Comparison of ENCODE assay signal across 10 cellular contexts in the genomic region with DNA sequence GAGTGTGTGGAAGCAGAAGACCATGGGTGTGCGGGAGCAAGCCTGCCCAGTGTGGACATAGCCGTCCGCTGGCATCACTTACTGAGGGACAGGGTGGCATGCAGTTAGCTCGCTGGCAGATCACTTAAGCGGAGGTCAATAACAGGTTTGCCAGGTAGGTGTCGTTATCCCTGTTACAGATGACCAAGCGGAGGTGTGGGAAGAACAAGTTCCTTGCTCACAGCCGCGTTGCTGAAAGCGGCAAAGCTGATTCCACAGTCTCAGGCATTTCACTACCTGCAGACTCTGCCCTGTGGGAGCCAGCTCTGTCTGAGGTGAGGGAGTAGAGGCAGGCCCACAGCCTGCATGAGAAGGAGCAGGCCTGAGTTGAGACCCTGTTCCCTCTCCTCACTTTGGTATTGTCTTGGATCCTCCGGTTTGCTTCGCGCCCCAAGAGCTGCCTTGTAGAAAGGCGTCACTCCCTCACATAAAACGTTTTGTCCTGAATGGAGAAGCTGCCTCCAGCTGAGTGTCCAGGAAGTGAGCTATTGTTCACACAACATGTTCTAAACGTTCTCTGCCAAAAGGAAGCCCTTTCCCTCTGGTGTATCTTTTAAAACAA.
DNase-seq lines count a peak whose midpoint lies in the region; ATAC-seq and TF ChIP-seq lines count a peak whose summit lies in the region.
"Had no signal": no experiment of that assay in that cellular context is flagged by ENCODE, and none has a peak within 500 bp of the region (broad histone marks: within the 10 kb centered on the region; RNA-seq: fewer than 3 reads in every experiment).

No MANE protein-coding gene starts in this region.

- H3K9ac ChIP-seq in GM23248 = 0 out of 2 replicates have a peak overlapping the region, but pooled peaks have one; percentile 30

- H3F3A ChIP-seq in GM23248 (ENCODE audit: insufficient read depth) = peaks cover 41% of the 10 kb centered on the region

- H3K27me3 ChIP-seq in GM23248 (replicated peaks; ENCODE audit: insufficient read depth) = no peaks in the 10 kb centered on the region
- no peaks in the 10 kb centered on the region for H3K27me3 ChIP-seq in RWPE2 (ENCODE audit: insufficient read depth, poor library complexity, severe bottlenecking)
- no peaks in the 10 kb centered on the region for H3K27me3 ChIP-seq in WERI-Rb-1 (ENCODE audit: insufficient read depth, low read depth, severe bottlenecking)

- H3K4me2 ChIP-seq in GM23248 (ENCODE audit: unreplicated experiment) = peak overlapping the region; percentile 26

- H3K9me3 ChIP-seq in GM23248 (ENCODE audit: low read depth) (no peaks in the 10 kb centered on the region), RWPE2 (ENCODE audit: severe bottlenecking) (no peaks in the 10 kb centered on the region), WERI-Rb-1 (ENCODE audit: severe bottlenecking) (no peaks in the 10 kb centered on the region)

- peak overlapping the region; percentile 46; the same call in 1 of the 2 replicates for H2AFZ ChIP-seq in GM23248

- H3K27ac ChIP-seq in GM23248 = peak overlapping the region; percentile 58
- H3K27ac ChIP-seq in RWPE2 (ENCODE audit: poor library complexity, severe bottlenecking) = no peak overlapping the region
- H3K27ac ChIP-seq in WERI-Rb-1 = no peak overlapping the region; the same call in 1 of the 2 replicates

- H3K27me3 Mint-ChIP-seq in naive thymus-derived CD8-positive, alpha-beta T cell = no peaks in the 10 kb centered on the region
- H3K27me3 Mint-ChIP-seq in stimulated activated naive B cell treated with anti-CD40 and anti-IgM and Interleukin-4, amounts not matched to agents 10 μg/mL and 1 μg/mL and 100 μg/mL, for 72 hours = no peaks in the 10 kb centered on the region
- H3K27me3 Mint-ChIP-seq: IgD-negative memory B cell had no signal

- H3K36me3 ChIP-seq in GM23248 (ENCODE audit: low read depth) (no peaks in the 10 kb centered on the region), RWPE2 (ENCODE audit: low read depth) (0 out of 2 replicates have a peak, but pooled peaks cover 2% of the 10 kb centered on the region), WERI-Rb-1 (peaks cover 15% of the 10 kb centered on the region)

- H3K4me3 ChIP-seq in GM23248 (no peak overlapping the region), RWPE2 (ENCODE audit: severe bottlenecking) (no peak overlapping the region), WERI-Rb-1 (ENCODE audit: low read depth, low read length) (no peak overlapping the region)

- H3K4me1 Mint-ChIP-seq in naive thymus-derived CD8-positive, alpha-beta T cell = peaks cover 6 to 27% (median 9%) of the 10 kb centered on the region in 4 donors
- H3K4me1 Mint-ChIP-seq in stimulated activated naive B cell treated with anti-CD40 and anti-IgM and Interleukin-4, amounts not matched to agents 10 μg/mL and 1 μg/mL and 100 μg/mL, for 72 hours = peaks cover 15 to 23% of the 10 kb centered on the region in 2 donors

- H3K4me1 ChIP-seq in GM23248 (ENCODE audit: insufficient read depth) (peaks cover 42% of the 10 kb centered on the region), RWPE2 (ENCODE audit: insufficient read depth, poor library complexity, severe bottlenecking) (peaks cover 8% of the 10 kb centered on the region)

- H3K79me2 ChIP-seq in GM23248 (ENCODE audit: insufficient read depth) = no peaks in the 10 kb centered on the region

- no peaks in the 10 kb centered on the region for H3K9me3 Mint-ChIP-seq in naive thymus-derived CD8-positive, alpha-beta T cell
- H3K9me3 Mint-ChIP-seq in stimulated activated naive B cell treated with anti-CD40 and anti-IgM and Interleukin-4, amounts not matched to agents 10 μg/mL and 1 μg/mL and 100 μg/mL, for 72 hours = no peaks in the 10 kb centered on the region
- H3K9me3 Mint-ChIP-seq: IgD-negative memory B cell had no signal

- peak overlapping the region in 1 of 10 donors; percentile 51 for H3K27ac Mint-ChIP-seq in naive thymus-derived CD8-positive, alpha-beta T cell
- no peak overlapping the region for H3K27ac Mint-ChIP-seq in stimulated activated naive B cell treated with anti-CD40 and anti-IgM and Interleukin-4, amounts not matched to agents 10 μg/mL and 1 μg/mL and 100 μg/mL, for 72 hours
- H3K27ac Mint-ChIP-seq: IgD-negative memory B cell had no signal

- H3K9me2 ChIP-seq in GM23248 (ENCODE audit: insufficient read depth) = no peaks in the 10 kb centered on the region

- WGBS in GM23248 (ENCODE audit: low coverage in 1 of 2, low lambda C conversion rate in 2 of 2, missing lambda C conversion rate in 2 of 2), 2 experiments = 66 to 70% methylated on average over 16 of the region's 16 CpGs

- H3K36me3 Mint-ChIP-seq in naive thymus-derived CD8-positive, alpha-beta T cell = peaks cover 0 to 15% (median 8%) of the 10 kb centered on the region in 3 donors
- H3K36me3 Mint-ChIP-seq in stimulated activated naive B cell treated with anti-CD40 and anti-IgM and Interleukin-4, amounts not matched to agents 10 μg/mL and 1 μg/mL and 100 μg/mL, for 72 hours = peaks cover 13 to 15% of the 10 kb centered on the region in 2 donors

- POLR2A ChIA-PET in naive thymus-derived CD8-positive, alpha-beta T cell (lab: Charles Lee) = no interaction called here

- no peaks in the 10 kb centered on the region for H4K20me1 ChIP-seq in GM23248 (ENCODE audit: insufficient read depth)

- no peak overlapping the region for H3K4me3 Mint-ChIP-seq in naive thymus-derived CD8-positive, alpha-beta T cell
- H3K4me3 Mint-ChIP-seq in stimulated activated naive B cell treated with anti-CD40 and anti-IgM and Interleukin-4, amounts not matched to agents 10 μg/mL and 1 μg/mL and 100 μg/mL, for 72 hours = no peak overlapping the region
- H3K4me3 Mint-ChIP-seq: IgD-negative memory B cell had no signal

- intact Hi-C loops in Right ventricle myocardium superior (cut with DNase I) (no loop called here), sciatic nerve (cut with DNase I) (no loop called here)

- TF ChIP-seq CTCF in RWPE2 (IDR thresholded peaks at IDR 0.05; ENCODE audit: poor library complexity, severe bottlenecking) (no peak), WERI-Rb-1 (IDR thresholded peaks at IDR 0.05; ENCODE audit: low read depth, low read length) (no peak)

- ATAC-seq in RWPE2 (ENCODE audit: low read depth) (0 out of 3 replicates have a peak, but pooled peaks have one; percentile 33), Right ventricle myocardium superior (ENCODE audit: poor library complexity) (peak; percentile 45), sciatic nerve (peak; percentile 53)
- ATAC-seq in naive thymus-derived CD8-positive, alpha-beta T cell = no peak
- ATAC-seq in stimulated activated naive B cell treated with anti-CD40 and anti-IgM and Interleukin-4, amounts not matched to agents 10 μg/mL and 1 μg/mL and 100 μg/mL, for 72 hours (replicated peaks) = no peak

- DNase-seq in GM23248 = peak; percentile 57
- DNase-seq in RWPE2 (ENCODE audit: low spot score) = no peak
- DNase-seq in Right ventricle myocardium superior = no peak
- DNase-seq in sciatic nerve (ENCODE audit: low spot score) = no peak
- no peak for DNase-seq in naive thymus-derived CD8-positive, alpha-beta T cell
- DNase-seq in DMS114 treated with DMSO at 0.1 percent for 48 hours (lab: John Stamatoyannopoulos, UW; ENCODE audit: unreplicated experiment) = no peak
- no peak for DNase-seq in stimulated activated naive B cell treated with anti-CD40 and anti-IgM and Interleukin-4, amounts not matched to agents 10 μg/mL and 1 μg/mL and 100 μg/mL, for 72 hours
- no peak for DNase-seq in WERI-Rb-1
- DNase-seq: activated effector memory CD4-positive, alpha-beta T cell treated with Interleukin-2 at 50 U/mL for 16 hours had no signal

- in situ Hi-C loops in GM23248 (cut with MboI) = no loop called here

Comparison
In these comparisons a context has a peak if more than half of its experiments do, and no peak if none do; other contexts are left out.
1. ATAC-seq: peak in RWPE2 (single experiment), Right ventricle myocardium superior (single experiment) and sciatic nerve (single experiment); none in naive thymus-derived CD8-positive, alpha-beta T cell (0 of 2) and stimulated activated naive B cell treated with anti-CD40 and anti-IgM and Interleukin-4, amounts not matched to agents 10 μg/mL and 1 μg/mL and 100 μg/mL, for 72 hours (0 of 2).